Comparison of ENCODE assay signal across 18 cellular contexts in genomic region chr12:29050503-29050902, GRCh38.
DNase-seq lines count a peak whose midpoint lies in the region; ATAC-seq and TF ChIP-seq lines count a peak whose summit lies in the region.
"Had no signal": no experiment of that assay in that cellular context is flagged by ENCODE, and none has a peak within 500 bp of the region (broad histone marks: within the 10 kb centered on the region; RNA-seq: fewer than 3 reads in every experiment).

No MANE protein-coding gene starts in this region.

- no peaks in the 10 kb centered on the region for H3K9me3 ChIP-seq in CD4-positive, alpha-beta memory T cell (ENCODE audit: control insufficient read depth in 1 of 2, low read length in 2 of 2)
- H3K9me3 ChIP-seq: upper lobe of left lung had no signal

- H3K9me3 Mint-ChIP-seq in CD4-positive, alpha-beta memory T cell = peaks cover 0 to 4% (median 0%) of the 10 kb centered on the region in 8 donors
- H3K9me3 Mint-ChIP-seq: activated naive CD4-positive, alpha-beta T cell treated with anti-CD3 and anti-CD28 coated beads, Interleukin-2, amount 10 ng/mL, durations not matched to agents 7 days and 5 days had no signal

- no peak overlapping the region for H3K4me3 ChIP-seq in CD4-positive, alpha-beta memory T cell (ENCODE audit: low read length in 2 of 2)
- H3K4me3 ChIP-seq in dorsolateral prefrontal cortex = no peak overlapping the region
- H3K4me3 ChIP-seq: esophagus squamous epithelium, K562, lung, upper lobe of left lung had no signal

- CTCF ChIA-PET in CD4-positive, alpha-beta memory T cell (lab: Charles Lee; ENCODE audit: partially characterized antibody) = no interaction called here

- no peaks in the 10 kb centered on the region for H3K36me3 Mint-ChIP-seq in CD4-positive, alpha-beta memory T cell
- H3K36me3 Mint-ChIP-seq: activated naive CD4-positive, alpha-beta T cell treated with anti-CD3 and anti-CD28 coated beads, Interleukin-2, amount 10 ng/mL, durations not matched to agents 7 days and 5 days had no signal

- H3K27me3 ChIP-seq in CD4-positive, alpha-beta memory T cell (ENCODE audit: insufficient read depth, low read length) = no peaks in the 10 kb centered on the region
- H3K27me3 ChIP-seq in dorsolateral prefrontal cortex = no peaks in the 10 kb centered on the region
- H3K27me3 ChIP-seq: esophagus squamous epithelium, upper lobe of left lung had no signal

- ATAC-seq in GM19463 (IDR thresholded peaks at IDR 0.05; ENCODE audit: unreplicated experiment) (peak; percentile 63), HG02870 (IDR thresholded peaks at IDR 0.05; ENCODE audit: unreplicated experiment) (peak; percentile 85), HG03558 (IDR thresholded peaks at IDR 0.05; ENCODE audit: extremely low read depth, unreplicated experiment) (peak; percentile 61), HG02970 (IDR thresholded peaks at IDR 0.05; ENCODE audit: low FRiP score, unreplicated experiment) (no peak)
- ATAC-seq: activated CD8-positive, alpha-beta T cell treated with anti-CD3 and anti-CD28 coated beads, Interleukin-2, amount 10 ng/mL, durations not matched to agents 7 days and 5 days; K562 had no signal

- H3K27me3 Mint-ChIP-seq in CD4-positive, alpha-beta memory T cell = peaks cover 1 to 4% of the 10 kb centered on the region in 2 donors
- H3K27me3 Mint-ChIP-seq: activated naive CD4-positive, alpha-beta T cell treated with anti-CD3 and anti-CD28 coated beads, Interleukin-2, amount 10 ng/mL, durations not matched to agents 7 days and 5 days had no signal

- in situ Hi-C loops in GM13976 (cut with MboI; ENCODE audit: low sequenced_read_pairs, unreplicated experiment) = no loop called here

- no peak overlapping the region for H3K27ac Mint-ChIP-seq in CD4-positive, alpha-beta memory T cell
- H3K27ac Mint-ChIP-seq: activated CD8-positive, alpha-beta T cell treated with anti-CD3 and anti-CD28 coated beads, Interleukin-2, amount 10 ng/mL, durations not matched to agents 7 days and 5 days; activated naive CD4-positive, alpha-beta T cell treated with anti-CD3 and anti-CD28 coated beads, Interleukin-2, amount 10 ng/mL, durations not matched to agents 7 days and 5 days had no signal

- H3K4me3 Mint-ChIP-seq in CD4-positive, alpha-beta memory T cell = no peak overlapping the region
- H3K4me3 Mint-ChIP-seq: activated CD8-positive, alpha-beta T cell treated with anti-CD3 and anti-CD28 coated beads, Interleukin-2, amount 10 ng/mL, durations not matched to agents 7 days and 5 days; activated naive CD4-positive, alpha-beta T cell treated with anti-CD3 and anti-CD28 coated beads, Interleukin-2, amount 10 ng/mL, durations not matched to agents 7 days and 5 days had no signal

- no peaks in the 10 kb centered on the region for H3K36me3 ChIP-seq in CD4-positive, alpha-beta memory T cell (ENCODE audit: insufficient read depth, low read length)
- H3K36me3 ChIP-seq: esophagus squamous epithelium, upper lobe of left lung had no signal

- DNase-seq in GM13976 (ENCODE audit: low spot score) (peak; percentile 12), dorsolateral prefrontal cortex (no peak), amniotic stem cell (lab: John Stamatoyannopoulos, UW) (no peak)
- DNase-seq in CD4-positive, alpha-beta memory T cell = no peak
- DNase-seq: ACHN; activated CD8-positive, alpha-beta T cell treated with anti-CD3 and anti-CD28 coated beads, Interleukin-2, amount 10 ng/mL, durations not matched to agents 7 days and 5 days; activated naive CD4-positive, alpha-beta T cell treated with anti-CD3 and anti-CD28 coated beads, Interleukin-2, amount 10 ng/mL, durations not matched to agents 7 days and 5 days; DMS153; esophagus squamous epithelium; OCI-M1; stimulated activated CD4-positive, alpha-beta T cell treated with anti-CD3 and anti-CD28 coated beads, Interleukin-15, amount 100 ng/mL, for 24 hours; upper lobe of left lung had no signal

- POLR2A ChIA-PET in CD4-positive, alpha-beta memory T cell (lab: Charles Lee; ENCODE audit: partially characterized antibody) = no interaction called here

- no peak overlapping the region for H3K27ac ChIP-seq in CD4-positive, alpha-beta memory T cell (ENCODE audit: low read depth, low read length)
- no peak overlapping the region for H3K27ac ChIP-seq in dorsolateral prefrontal cortex
- H3K27ac ChIP-seq: esophagus squamous epithelium, upper lobe of left lung had no signal

- H3K4me1 Mint-ChIP-seq in CD4-positive, alpha-beta memory T cell = no peaks in the 10 kb centered on the region
- H3K4me1 Mint-ChIP-seq: activated naive CD4-positive, alpha-beta T cell treated with anti-CD3 and anti-CD28 coated beads, Interleukin-2, amount 10 ng/mL, durations not matched to agents 7 days and 5 days had no signal

- TF ChIP-seq CTCF in GM13976 (IDR thresholded peaks at IDR 0.05; ENCODE audit: borderline replicate concordance, control extremely low read depth, extremely low read depth, insufficient read depth, missing control alignments) = no peak
- TF ChIP-seq CTCF in dorsolateral prefrontal cortex (IDR thresholded peaks at IDR 0.05 in 54 of 56, conservative IDR thresholded peaks at IDR 0.05 in 2 of 56; ENCODE audit: low read depth in 1 of 56, partially characterized antibody in 56 of 56) = no peak

- intact Hi-C loops in CD4-positive, alpha-beta memory T cell (cut with micrococcal nuclease) = no loop called here
- intact Hi-C loops in dorsolateral prefrontal cortex (cut with DNase I) = no loop called here

- no peaks in the 10 kb centered on the region for H3K4me1 ChIP-seq in CD4-positive, alpha-beta memory T cell (ENCODE audit: insufficient read depth, low read length)
- H3K4me1 ChIP-seq: esophagus squamous epithelium, upper lobe of left lung had no signal
